In the genomic region with DNA sequence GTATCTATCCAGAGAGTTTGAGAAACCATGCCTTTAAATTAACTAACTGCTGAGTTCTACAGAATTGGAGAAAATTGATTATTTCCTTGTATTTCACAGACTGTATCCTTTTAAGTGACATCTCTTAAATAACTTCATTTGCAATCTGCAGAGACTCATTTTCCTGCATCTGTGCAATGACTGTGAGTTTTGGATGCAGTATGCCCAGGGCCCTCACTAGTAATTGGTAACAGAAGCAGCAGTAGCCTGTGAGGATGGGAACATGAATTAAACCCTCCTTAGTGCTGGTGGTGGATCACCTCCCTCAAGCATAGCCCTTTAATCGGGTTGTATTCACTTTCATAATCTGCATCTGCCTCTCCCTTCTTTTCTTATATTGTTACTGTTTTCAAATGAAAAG, we compare ENCODE assay signal across 16 cellular contexts. TPM values are rescaled to one million over a fixed set of nuclear protein-coding genes. Genes with fewer than 3 reads are reported as not detected.
DNase-seq lines count a peak whose midpoint lies in the region; ATAC-seq and TF ChIP-seq lines count a peak whose summit lies in the region.
"Had no signal": no experiment of that assay in that cellular context is flagged by ENCODE, and none has a peak within 500 bp of the region (broad histone marks: within the 10 kb centered on the region; RNA-seq: fewer than 3 reads in every experiment).

No MANE protein-coding gene starts in this region.

- no peak for ATAC-seq in activated CD4-positive, alpha-beta T cell treated with anti-CD3 and anti-CD28 coated beads for 36 hours
- 0 out of 3 replicates have a peak, but pooled peaks have one; percentile 23 for ATAC-seq in RWPE2 (ENCODE audit: low read depth)

- peak overlapping the region; percentile 61 for H3K27ac Mint-ChIP-seq in activated CD4-positive, alpha-beta T cell treated with anti-CD3 and anti-CD28 coated beads for 36 hours

- H3K4me1 ChIP-seq in RWPE2 (ENCODE audit: insufficient read depth, poor library complexity, severe bottlenecking) (no peaks in the 10 kb centered on the region), prostate gland (replicated peaks) (peaks cover 7% of the 10 kb centered on the region)
- no peaks in the 10 kb centered on the region for H3K4me1 ChIP-seq in effector memory CD4-positive, alpha-beta T cell (ENCODE audit: control insufficient read depth, insufficient read depth, low read length, poor library complexity, severe bottlenecking)

- no peak for DNase-seq in activated CD4-positive, alpha-beta T cell treated with anti-CD3 and anti-CD28 coated beads for 36 hours
- DNase-seq in activated CD4-positive, alpha-beta T cell treated with anti-CD3 and anti-CD28 coated beads for 48 hours = no peak
- no peak for DNase-seq in RWPE2 (ENCODE audit: low spot score)
- DNase-seq in effector memory CD4-positive, alpha-beta T cell = no peak
- no peak for DNase-seq in prostate gland (ENCODE audit: low spot score)
- no peak for DNase-seq in amniotic stem cell (lab: John Stamatoyannopoulos, UW)
- DNase-seq in EL = no peak
- DNase-seq in RPMI8226 = no peak
- DNase-seq: activated T-cell treated with anti-CD3 and anti-CD28 coated beads, Interleukin-2, amount 50 U/mL, for 48 hours; aorta; GDM1; KG1; NCI-H1436 treated with DMSO at 0.1 percent for 48 hours; NCI-H446; stimulated activated CD4-positive, alpha-beta T cell treated with anti-CD3 and anti-CD28 coated beads, Interleukin-4, amount 100 ng/mL, for 4 hours had no signal

- H3K27me3 Mint-ChIP-seq in activated CD4-positive, alpha-beta T cell treated with anti-CD3 and anti-CD28 coated beads for 36 hours = no peaks in the 10 kb centered on the region

- POLR2A ChIA-PET in activated CD4-positive, alpha-beta T cell treated with anti-CD3 and anti-CD28 coated beads for 36 hours (lab: Charles Lee) = no interaction called here

- H3K36me3 ChIP-seq in RWPE2 (ENCODE audit: low read depth) (peaks cover 86% of the 10 kb centered on the region), prostate gland (peaks cover 8 to 16% of the 10 kb centered on the region in 2 donors)
- H3K36me3 ChIP-seq in effector memory CD4-positive, alpha-beta T cell (ENCODE audit: control insufficient read depth, insufficient read depth, low read length) = peaks cover 48% of the 10 kb centered on the region

- H3K4me3 ChIP-seq in RWPE2 (ENCODE audit: severe bottlenecking) = no peak overlapping the region
- H3K4me3 ChIP-seq in effector memory CD4-positive, alpha-beta T cell (ENCODE audit: insufficient read depth, low read depth, low read length, poor library complexity, severe bottlenecking) = no peak overlapping the region
- no peak overlapping the region for H3K4me3 ChIP-seq in prostate gland

- H3K27me3 ChIP-seq in RWPE2 (ENCODE audit: insufficient read depth, poor library complexity, severe bottlenecking) = no peaks in the 10 kb centered on the region
- H3K27me3 ChIP-seq in effector memory CD4-positive, alpha-beta T cell (replicated peaks; ENCODE audit: control insufficient read depth, insufficient read depth, low read length, poor library complexity, severe bottlenecking) = no peaks in the 10 kb centered on the region
- no peaks in the 10 kb centered on the region for H3K27me3 ChIP-seq in prostate gland (replicated peaks; ENCODE audit: insufficient read depth)

- intact Hi-C loops in activated CD4-positive, alpha-beta T cell treated with anti-CD3 and anti-CD28 coated beads for 36 hours (cut with DNase I, micrococcal nuclease) = loop anchor here in 1 of 2 experiments (2.0 kb wide), 1 partner anchor 60 kb away; a partner anchor contains a TSS
- intact Hi-C loops in prostate gland (cut with DNase I) = loop anchor here (2.0 to 10.0 kb wide), 4 partner anchors 62 to 184 kb away; a partner anchor contains a TSS

- H3K4me1 Mint-ChIP-seq in activated CD4-positive, alpha-beta T cell treated with anti-CD3 and anti-CD28 coated beads for 36 hours = peaks cover 45% of the 10 kb centered on the region

- H3K9me3 Mint-ChIP-seq in activated CD4-positive, alpha-beta T cell treated with anti-CD3 and anti-CD28 coated beads for 36 hours (ENCODE audit: low read depth) = no peaks in the 10 kb centered on the region

- no peak for TF ChIP-seq POLR2A in prostate gland (IDR thresholded peaks at IDR 0.05)

- H3K4me3 Mint-ChIP-seq in activated CD4-positive, alpha-beta T cell treated with anti-CD3 and anti-CD28 coated beads for 36 hours = no peak overlapping the region

- H3K27ac ChIP-seq in RWPE2 (ENCODE audit: poor library complexity, severe bottlenecking) = peak overlapping the region; percentile 9
- peak overlapping the region; percentile 14 for H3K27ac ChIP-seq in effector memory CD4-positive, alpha-beta T cell (ENCODE audit: insufficient read depth, low read length, poor library complexity, severe bottlenecking)
- H3K27ac ChIP-seq in prostate gland = peak overlapping the region; percentile 66 to 72

- TF ChIP-seq CTCF in RWPE2 (IDR thresholded peaks at IDR 0.05; ENCODE audit: poor library complexity, severe bottlenecking) = no peak
- TF ChIP-seq CTCF in prostate gland (IDR thresholded peaks at IDR 0.05) = no peak

- H3K9me3 ChIP-seq in RWPE2 (ENCODE audit: severe bottlenecking) (no peaks in the 10 kb centered on the region), prostate gland (no peaks in the 10 kb centered on the region)
- H3K9me3 ChIP-seq in effector memory CD4-positive, alpha-beta T cell (ENCODE audit: control insufficient read depth, low read length) = no peaks in the 10 kb centered on the region

- CTCF ChIA-PET in activated CD4-positive, alpha-beta T cell treated with anti-CD3 and anti-CD28 coated beads for 36 hours (lab: Charles Lee) = interaction anchor here (1.0 to 4.0 kb wide), 9 partner anchors 16 to 183 kb away, joined by 3 to 46 read pairs (median 6); a partner anchor contains a TSS

- peaks cover 49% of the 10 kb centered on the region for H3K36me3 Mint-ChIP-seq in activated CD4-positive, alpha-beta T cell treated with anti-CD3 and anti-CD28 coated beads for 36 hours (ENCODE audit: low read depth)

- 41% methylated on average over 1 of the region's 1 CpG for WGBS in prostate gland

RNA-seq across cellular contexts. Expression of a gene that starts 21.7 kb away (rescaled TPM):
- total RNA-seq in activated CD4-positive, alpha-beta T cell treated with anti-CD3 and anti-CD28 coated beads for 36 hours = 10 to 100 TPM; 26.2 to 33.0 TPM
- total RNA-seq in prostate gland = 10 to 100 TPM in 1 of 2 donors, 1 to 10 TPM in 1; 8.1 to 10.6 TPM
- total RNA-seq: A172 had no signal

RNA-seq across cellular contexts. Expression of a gene that starts 38.9 kb away (rescaled TPM):
- total RNA-seq in activated CD4-positive, alpha-beta T cell treated with anti-CD3 and anti-CD28 coated beads for 36 hours = 1 to 10 TPM; 2.7 to 3.1 TPM
- total RNA-seq in prostate gland = 10 to 100 TPM; 67.1 to 78.7 TPM

Comparison
In these comparisons a context has a peak if more than half of its experiments do, and no peak if none do; other contexts are left out.
1. H3K27ac ChIP-seq: peak in every context shown above with its lines; median percentile 69 in prostate gland; 14 in effector memory CD4-positive, alpha-beta T cell; 9 in RWPE2.
2. RNA of a gene that starts 38.9 kb away (total RNA-seq): 67.1 to 78.7 TPM in prostate gland; 2.7 to 3.1 TPM in activated CD4-positive, alpha-beta T cell treated with anti-CD3 and anti-CD28 coated beads for 36 hours; every median in the first group is over 10 times any median in the second.